8 cellular contexts compared by ENCODE assay signal in genomic region chr10:73875139-73875475, GRCh38. TPM values are rescaled to one million over a fixed set of nuclear protein-coding genes. Genes with fewer than 3 reads are reported as not detected.
A peak's percentile ranks its signal among the peaks of the same experiment; 100 is the strongest.
DNase-seq lines count a peak whose midpoint lies in the region; ATAC-seq and TF ChIP-seq lines count a peak whose summit lies in the region.

No MANE protein-coding gene starts in this region.

- peaks cover 20% of the 10 kb centered on the region for H3K4me1 Mint-ChIP-seq in endodermal cell

- POLR2A ChIA-PET in GM10248 (lab: Yijun Ruan, JAX) = no interaction called here
- POLR2A ChIA-PET in Panc1 (lab: Charles Lee) = no interaction called here

- H3K27ac Mint-ChIP-seq in endodermal cell = no peak overlapping the region

- peak overlapping the region; percentile 57 for H3K27ac ChIP-seq in Panc1 (ENCODE audit: low read length)
- H3K27ac ChIP-seq in endodermal cell (ENCODE audit: low read depth, low read length) = no peak overlapping the region
- H3K27ac ChIP-seq in rectal smooth muscle tissue (ENCODE audit: low read depth, low read length) = peak overlapping the region; percentile 70

- H3K4me3 ChIP-seq in Panc1 (ENCODE audit: low read depth in 2 of 2, low read length in 2 of 2) (peak overlapping the region; percentile 56 to 72), endodermal cell (ENCODE audit: low read length) (peak overlapping the region; percentile 71), rectal smooth muscle tissue (ENCODE audit: low read length) (peak overlapping the region; percentile 73)

- intact Hi-C loops in Panc1 (cut with micrococcal nuclease; ENCODE audit: unreplicated experiment) = no loop called here

- DNase-seq in GM10248 (ENCODE audit: extremely low spot score) (peak; percentile 60), Panc1 (ENCODE audit: low read depth, low spot score) (no peak), endodermal cell (no peak), cerebellum (ENCODE audit: low spot score) (no peak), KBM-7 (no peak), COLO829 (ENCODE audit: low spot score) (no peak)

- peaks cover 12% of the 10 kb centered on the region for H3K36me3 Mint-ChIP-seq in endodermal cell (ENCODE audit: low read depth)

- peaks cover 36% of the 10 kb centered on the region for H3K27me3 Mint-ChIP-seq in endodermal cell (ENCODE audit: insufficient read depth)

- peak overlapping the region; percentile 68 for H3K4me3 Mint-ChIP-seq in endodermal cell

- peak; percentile 11 for ATAC-seq in GM21786 (IDR thresholded peaks at IDR 0.05; ENCODE audit: unreplicated experiment)
- ATAC-seq in Panc1 = no peak

- no TSS peak for BruUV-seq in Panc1 (replicated peaks; lab: Mats Ljungman, UMichigan)

- no peaks in the 10 kb centered on the region for H3K27me3 ChIP-seq in Panc1 (ENCODE audit: control insufficient read depth, insufficient read depth, low read length)
- peaks cover 13% of the 10 kb centered on the region for H3K27me3 ChIP-seq in endodermal cell (ENCODE audit: control insufficient read depth, insufficient read depth, low read length, poor library complexity, severe bottlenecking)
- H3K27me3 ChIP-seq in rectal smooth muscle tissue (ENCODE audit: control insufficient read depth, insufficient read depth, low read length) = no peaks in the 10 kb centered on the region

- no peaks in the 10 kb centered on the region for H3K9me3 ChIP-seq in Panc1 (ENCODE audit: control insufficient read depth, insufficient read depth, low read depth, low read length)
- H3K9me3 ChIP-seq in endodermal cell (ENCODE audit: control insufficient read depth, low read length) = no peaks in the 10 kb centered on the region

- no peak overlapping the region for H3K9ac ChIP-seq in endodermal cell (ENCODE audit: extremely low read depth, low read length, poor library complexity, severe bottlenecking)
- H3K9ac ChIP-seq in rectal smooth muscle tissue (ENCODE audit: low read length) = no peak overlapping the region

- CTCF ChIA-PET in GM10248 (lab: Yijun Ruan, JAX) (interaction anchor here (1.1 to 19.3 kb wide), 7 partner anchors 9 to 228 kb away, joined by 3 to 566 read pairs (median 5); partner anchors contain the start of gene CHCHD1), Panc1 (lab: Charles Lee) (interaction anchor here (0.7 to 1.5 kb wide), 3 partner anchors 12 to 65 kb away, joined by 5 to 9 read pairs (median 7); no protein-coding TSS in a partner anchor)

- H3K36me3 ChIP-seq in Panc1 (ENCODE audit: control insufficient read depth, insufficient read depth, low read length) (peaks cover 2% of the 10 kb centered on the region; the same call in 1 of the 2 replicates), endodermal cell (ENCODE audit: control insufficient read depth, insufficient read depth, low read length) (peaks cover 20% of the 10 kb centered on the region), rectal smooth muscle tissue (ENCODE audit: control insufficient read depth, insufficient read depth, low read length) (peaks cover 10% of the 10 kb centered on the region)

- 85 to 87% methylated on average over 3 of the region's 3 CpGs for WGBS in endodermal cell (ENCODE audit: insufficient coverage in 1 of 2, insufficient read length in 1 of 2), 2 experiments

- TF ChIP-seq CTCF in GM10248 (IDR thresholded peaks at IDR 0.05; ENCODE audit: control extremely low read depth, extremely low read depth, low read depth, missing control alignments) = no peak
- TF ChIP-seq CTCF in Panc1 (IDR thresholded peaks at IDR 0.05) = no peak
- TF ChIP-seq CTCF in endodermal cell (conservative IDR thresholded peaks at IDR 0.05) = no peak

- no peaks in the 10 kb centered on the region for H3K9me3 Mint-ChIP-seq in endodermal cell

- H3K4me1 ChIP-seq in Panc1 (ENCODE audit: control insufficient read depth, insufficient read depth, low read length) = peaks cover 27% of the 10 kb centered on the region
- peaks cover 5% of the 10 kb centered on the region for H3K4me1 ChIP-seq in endodermal cell (ENCODE audit: control insufficient read depth, insufficient read depth, low read length)
- peaks cover 16% of the 10 kb centered on the region for H3K4me1 ChIP-seq in rectal smooth muscle tissue (ENCODE audit: control insufficient read depth, insufficient read depth, low read length)

- in situ Hi-C loops in Panc1 (cut with HindIII; ENCODE audit: low pct_unique_long_range_greater_than_20kb, low sequenced_read_pairs) = no loop called here
- in situ Hi-C loops in KBM-7 (cut with MboI; ENCODE audit: low pct_unique_long_range_greater_than_20kb, low sequenced_read_pairs) = no loop called here

RNA-seq across cellular contexts. Expression of gene CAMK2G, which starts 0.8 kb away (rescaled TPM):
- total RNA-seq in Panc1 (2021; ENCODE audit: unreplicated experiment) = 41.4 TPM
- 37.5 TPM for polyA plus RNA-seq in Panc1 (2012; ENCODE audit: insufficient read length)
- total RNA-seq in endodermal cell = 10 to 100 TPM; 20.9 to 21.7 TPM
- polyA plus RNA-seq in endodermal cell (2013, experiment 1 of 2) = 29.8 TPM
- polyA plus RNA-seq in endodermal cell (2013, experiment 2 of 2) = 25.8 TPM
- 35.9 TPM for total RNA-seq in cerebellum

RNA-seq across cellular contexts. Expression of gene PLAU, which starts 35.8 kb away (rescaled TPM):
- total RNA-seq in Panc1 (2021; ENCODE audit: unreplicated experiment) (305 TPM), endodermal cell (1 to 10 TPM; 2.7 to 3.3 TPM), cerebellum (1.00 TPM)
- polyA plus RNA-seq in Panc1 (2012; ENCODE audit: insufficient read length) = 162 TPM
- 10.5 TPM for polyA plus RNA-seq in endodermal cell (2013, experiment 1 of 2)
- polyA plus RNA-seq in endodermal cell (2013, experiment 2 of 2) = 14.2 TPM

Comparison
In these comparisons a context has a peak if more than half of its experiments do, and no peak if none do; other contexts are left out.
1. RNA of gene PLAU, which starts 35.8 kb away (total RNA-seq): 305 TPM in Panc1 (single experiment); 2.7 to 3.3 TPM in endodermal cell and 1.00 TPM in cerebellum (single experiment); every median in the first group is over 10 times any median in the second.
2. Peak in every context shown above with its lines, with median percentiles within 50 percentile points of each other: H3K4me3 ChIP-seq.